ENCODE assay signal across 20 cellular contexts in the genomic region with DNA sequence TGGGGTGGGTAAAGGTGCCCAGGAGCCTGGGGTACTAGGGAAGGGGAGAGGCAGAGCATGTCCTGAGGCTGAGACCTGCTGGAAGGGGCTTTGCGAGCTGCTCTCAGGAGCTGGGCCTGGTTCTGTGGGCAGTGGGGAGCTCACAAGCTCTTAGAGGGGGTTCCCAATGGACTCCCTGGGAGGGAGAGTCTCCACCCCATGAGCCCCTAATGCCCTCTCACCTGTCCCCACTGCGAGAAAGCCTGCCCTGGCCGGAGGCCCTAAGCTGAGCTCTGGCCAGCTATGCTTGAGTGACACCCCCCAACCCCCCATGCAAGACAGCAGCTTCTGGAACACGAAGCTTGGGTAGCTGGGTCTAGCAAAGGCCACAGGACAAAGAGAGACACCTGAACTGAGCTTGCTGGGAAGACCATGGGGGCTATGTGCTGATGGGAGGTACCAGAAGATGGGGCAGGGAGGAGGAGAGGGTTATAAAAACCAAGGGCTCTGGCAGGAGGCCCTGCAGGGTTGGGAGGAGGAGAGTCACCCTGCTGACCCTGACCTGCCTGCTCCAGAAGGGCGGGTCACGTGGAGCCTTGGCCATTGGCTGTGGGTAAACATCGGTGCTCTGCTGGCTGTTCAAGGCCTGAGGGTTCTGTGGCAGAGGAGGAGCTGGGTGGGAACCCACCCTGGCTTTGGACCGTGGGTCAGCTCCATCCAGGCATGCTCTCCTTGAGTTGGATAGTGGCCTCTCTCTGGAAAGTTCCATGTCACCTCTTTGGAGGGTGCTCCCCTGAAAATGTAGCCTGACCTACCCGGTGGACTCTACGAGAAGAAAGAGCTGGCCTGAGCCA.
A peak's percentile ranks its signal among the peaks of the same experiment; 100 is the strongest.
DNase-seq lines count a peak whose midpoint lies in the region; ATAC-seq and TF ChIP-seq lines count a peak whose summit lies in the region.
"Had no signal": no experiment of that assay in that cellular context is flagged by ENCODE, and none has a peak within 500 bp of the region (broad histone marks: within the 10 kb centered on the region; RNA-seq: fewer than 3 reads in every experiment).

No MANE protein-coding gene starts in this region.

- no peaks in the 10 kb centered on the region for H3K27me3 ChIP-seq in right lobe of liver
- H3K27me3 ChIP-seq: BE2C, left lung had no signal

- TF ChIP-seq CTCF in HEK293 (tag by site-specific recombination; IDR thresholded peaks at IDR 0.05) (no peak), right lobe of liver (IDR thresholded peaks at IDR 0.05) (no peak)

- TF ChIP-seq POLR2A in right lobe of liver (IDR thresholded peaks at IDR 0.05), result no peak

- H3K4me1 ChIP-seq in HEK293 (ENCODE audit: control insufficient read depth, insufficient read depth, low read length), result no peaks in the 10 kb centered on the region; the same call in 1 of the 2 replicates
- H3K4me1 ChIP-seq in right lobe of liver, result peaks cover 0 to 59% (median 14%) of the 10 kb centered on the region in 4 donors
- H3K4me1 ChIP-seq: BE2C had no signal

- H3K4me3 ChIP-seq in HEK293 (ENCODE audit: low read depth, low read length) (no peak overlapping the region), right lobe of liver (no peak overlapping the region)
- H3K4me3 ChIP-seq: gastroesophageal sphincter, left lung had no signal

- H3K36me3 ChIP-seq in HEK293 (ENCODE audit: control insufficient read depth in 2 of 2, insufficient read depth in 1 of 2, low read length in 2 of 2), result no peaks in the 10 kb centered on the region
- no peaks in the 10 kb centered on the region for H3K36me3 ChIP-seq in right lobe of liver
- H3K36me3 ChIP-seq: BE2C, gastroesophageal sphincter, left lung had no signal

- no peaks in the 10 kb centered on the region for H3K36me3 Mint-ChIP-seq in activated naive CD8-positive, alpha-beta T cell treated with anti-CD3 and anti-CD28 coated beads for 36 hours
- H3K36me3 Mint-ChIP-seq in stimulated activated memory B cell treated with anti-CD40 and anti-IgM and Interleukin-4, amounts not matched to agents 10 μg/mL and 1 μg/mL and 100 μg/mL, for 72 hours, result no peaks in the 10 kb centered on the region

- ATAC-seq in right lobe of liver, result peak; percentile 54 to 76 (median 70)
- ATAC-seq in stimulated activated memory B cell treated with anti-CD40 and anti-IgM and Interleukin-4, amounts not matched to agents 10 μg/mL and 1 μg/mL and 100 μg/mL, for 72 hours, result no peak
- no peak for ATAC-seq in HG02884 (IDR thresholded peaks at IDR 0.05; ENCODE audit: unreplicated experiment)
- ATAC-seq: gastroesophageal sphincter, left lung, Panc1 had no signal

- H3K27ac ChIP-seq in HEK293 (ENCODE audit: extremely low read depth, low read depth, low read length) (no peak overlapping the region), right lobe of liver (peak overlapping the region in 1 of 3 donors; percentile 8)
- H3K27ac ChIP-seq: gastroesophageal sphincter, left lung had no signal

- no peak for DNase-seq in activated naive CD8-positive, alpha-beta T cell treated with anti-CD3 and anti-CD28 coated beads for 36 hours
- DNase-seq in right lobe of liver (peak; percentile 66 to 91 (median 82)), NOMO-1 treated with dmso at 0.1 percent for 144 hours (lab: John Stamatoyannopoulos, UW; ENCODE audit: unreplicated experiment) (no peak), SK-N-DZ (ENCODE audit: low spot score) (no peak), RPMI8226 (no peak)
- DNase-seq: activated CD4-positive, alpha-beta T cell treated with anti-CD3 and anti-CD28 coated beads, Interleukin-2, amount 10 ng/mL, durations not matched to agents 7 days and 5 days; activated naive CD4-positive, alpha-beta T cell treated with anti-CD3 and anti-CD28 coated beads, Interleukin-2, amount 50 U/mL, for 16 hours; activated T-cell treated with anti-CD3 and anti-CD28 coated beads for 4 hours; BE2C; DMS153; left lung; NCI-H748 treated with DMSO at 0.1 percent for 48 hours; SK-N-SH; stimulated activated CD4-positive, alpha-beta T cell treated with anti-CD3 and anti-CD28 coated beads, Interleukin-4, amount 100 ng/mL, for 4 hours had no signal

- intact Hi-C loops in right lobe of liver (cut with DNase I), result no loop called here

- H3K4me3 Mint-ChIP-seq in activated naive CD8-positive, alpha-beta T cell treated with anti-CD3 and anti-CD28 coated beads for 36 hours, result no peak overlapping the region
- H3K4me3 Mint-ChIP-seq in stimulated activated memory B cell treated with anti-CD40 and anti-IgM and Interleukin-4, amounts not matched to agents 10 μg/mL and 1 μg/mL and 100 μg/mL, for 72 hours, result no peak overlapping the region
- H3K4me3 Mint-ChIP-seq: activated CD4-positive, alpha-beta T cell treated with anti-CD3 and anti-CD28 coated beads, Interleukin-2, amount 10 ng/mL, durations not matched to agents 7 days and 5 days had no signal

- 50% methylated on average over 1 of the region's 10 CpGs for WGBS in right lobe of liver (ENCODE audit: insufficient coverage, low coverage, low lambda C conversion rate, missing lambda C conversion rate)

- H3K9me3 ChIP-seq in HEK293 (ENCODE audit: control insufficient read depth, insufficient read depth, low read depth, low read length) (no peaks in the 10 kb centered on the region), right lobe of liver (no peaks in the 10 kb centered on the region)
- H3K9me3 ChIP-seq: BE2C, gastroesophageal sphincter, left lung, SK-N-SH had no signal

- H3K9me3 Mint-ChIP-seq in activated naive CD8-positive, alpha-beta T cell treated with anti-CD3 and anti-CD28 coated beads for 36 hours, result no peaks in the 10 kb centered on the region
- H3K9me3 Mint-ChIP-seq in stimulated activated memory B cell treated with anti-CD40 and anti-IgM and Interleukin-4, amounts not matched to agents 10 μg/mL and 1 μg/mL and 100 μg/mL, for 72 hours, result no peaks in the 10 kb centered on the region
- H3K9me3 Mint-ChIP-seq: activated CD4-positive, alpha-beta T cell treated with anti-CD3 and anti-CD28 coated beads, Interleukin-2, amount 10 ng/mL, durations not matched to agents 7 days and 5 days had no signal

- POLR2A ChIA-PET in HEK293 (lab: Yijun Ruan, JAX), result interaction anchor here (1.4 kb wide), 1 partner anchor 13 kb away, joined by 3 read pairs; no protein-coding TSS in a partner anchor

- peak overlapping the region; percentile 21 for H3K27ac Mint-ChIP-seq in activated naive CD8-positive, alpha-beta T cell treated with anti-CD3 and anti-CD28 coated beads for 36 hours
- H3K27ac Mint-ChIP-seq in stimulated activated memory B cell treated with anti-CD40 and anti-IgM and Interleukin-4, amounts not matched to agents 10 μg/mL and 1 μg/mL and 100 μg/mL, for 72 hours, result peak overlapping the region; percentile 88

- CTCF ChIA-PET in HEK293 (lab: Yijun Ruan, JAX), result interaction anchor here (0.6 to 1.7 kb wide), 4 partner anchors 16 to 706 kb away, joined by 3 to 5 read pairs (median 4); no protein-coding TSS in a partner anchor

- H3K27me3 Mint-ChIP-seq in activated naive CD8-positive, alpha-beta T cell treated with anti-CD3 and anti-CD28 coated beads for 36 hours, result no peaks in the 10 kb centered on the region
- H3K27me3 Mint-ChIP-seq in stimulated activated memory B cell treated with anti-CD40 and anti-IgM and Interleukin-4, amounts not matched to agents 10 μg/mL and 1 μg/mL and 100 μg/mL, for 72 hours, result no peaks in the 10 kb centered on the region
- H3K27me3 Mint-ChIP-seq: activated CD4-positive, alpha-beta T cell treated with anti-CD3 and anti-CD28 coated beads, Interleukin-2, amount 10 ng/mL, durations not matched to agents 7 days and 5 days; progenitor cell of endocrine pancreas had no signal

- H3K4me1 Mint-ChIP-seq in activated naive CD8-positive, alpha-beta T cell treated with anti-CD3 and anti-CD28 coated beads for 36 hours, result peaks cover 54% of the 10 kb centered on the region
- H3K4me1 Mint-ChIP-seq in stimulated activated memory B cell treated with anti-CD40 and anti-IgM and Interleukin-4, amounts not matched to agents 10 μg/mL and 1 μg/mL and 100 μg/mL, for 72 hours, result peaks cover 60% of the 10 kb centered on the region

TF ChIP-seq in HEK293, 187 proteins besides CTCF, POLR2A, EP300 and RAD21:
- TF ChIP-seq, protein P1, sequence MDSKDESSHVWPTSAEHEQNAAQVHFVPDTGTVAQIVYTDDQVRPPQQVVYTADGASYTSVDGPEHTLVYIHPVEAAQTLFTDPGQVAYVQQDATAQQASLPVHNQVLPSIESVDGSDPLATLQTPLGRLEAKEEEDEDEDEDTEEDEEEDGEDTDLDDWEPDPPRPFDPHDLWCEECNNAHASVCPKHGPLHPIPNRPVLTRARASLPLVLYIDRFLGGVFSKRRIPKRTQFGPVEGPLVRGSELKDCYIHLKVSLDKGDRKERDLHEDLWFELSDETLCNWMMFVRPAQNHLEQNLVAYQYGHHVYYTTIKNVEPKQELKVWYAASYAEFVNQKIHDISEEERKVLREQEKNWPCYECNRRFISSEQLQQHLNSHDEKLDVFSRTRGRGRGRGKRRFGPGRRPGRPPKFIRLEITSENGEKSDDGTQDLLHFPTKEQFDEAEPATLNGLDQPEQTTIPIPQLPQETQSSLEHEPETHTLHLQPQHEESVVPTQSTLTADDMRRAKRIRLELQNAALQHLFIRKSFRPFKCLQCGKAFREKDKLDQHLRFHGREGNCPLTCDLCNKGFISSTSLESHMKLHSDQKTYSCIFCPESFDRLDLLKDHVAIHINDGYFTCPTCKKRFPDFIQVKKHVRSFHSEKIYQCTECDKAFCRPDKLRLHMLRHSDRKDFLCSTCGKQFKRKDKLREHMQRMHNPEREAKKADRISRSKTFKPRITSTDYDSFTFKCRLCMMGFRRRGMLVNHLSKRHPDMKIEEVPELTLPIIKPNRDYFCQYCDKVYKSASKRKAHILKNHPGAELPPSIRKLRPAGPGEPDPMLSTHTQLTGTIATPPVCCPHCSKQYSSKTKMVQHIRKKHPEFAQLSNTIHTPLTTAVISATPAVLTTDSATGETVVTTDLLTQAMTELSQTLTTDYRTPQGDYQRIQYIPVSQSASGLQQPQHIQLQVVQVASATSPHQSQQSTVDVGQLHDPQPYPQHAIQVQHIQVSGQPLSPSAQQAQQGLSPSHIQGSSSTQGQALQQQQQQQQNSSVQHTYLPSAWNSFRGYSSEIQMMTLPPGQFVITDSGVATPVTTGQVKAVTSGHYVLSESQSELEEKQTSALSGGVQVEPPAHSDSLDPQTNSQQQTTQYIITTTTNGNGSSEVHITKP (tag by site-specific recombination; IDR thresholded peaks at IDR 0.05), result 0 out of 2 replicates have a peak, but pooled peaks have one; percentile 10
- no peak for TF ChIP-seq ZNF664 (tag by site-specific recombination; IDR thresholded peaks at IDR 0.05)

Comparison
In these comparisons a context has a peak if more than half of its experiments do, and no peak if none do; other contexts are left out.
1. DNase-seq: peak in right lobe of liver (3 of 3); none in activated naive CD8-positive, alpha-beta T cell treated with anti-CD3 and anti-CD28 coated beads for 36 hours (single experiment), NOMO-1 treated with dmso at 0.1 percent for 144 hours (single experiment), SK-N-DZ (single experiment) and RPMI8226 (single experiment).
2. ATAC-seq: peak in right lobe of liver (4 of 4); none in stimulated activated memory B cell treated with anti-CD40 and anti-IgM and Interleukin-4, amounts not matched to agents 10 μg/mL and 1 μg/mL and 100 μg/mL, for 72 hours (single experiment) and HG02884 (single experiment).